10 cellular contexts compared by ENCODE assay signal in the genomic region with DNA sequence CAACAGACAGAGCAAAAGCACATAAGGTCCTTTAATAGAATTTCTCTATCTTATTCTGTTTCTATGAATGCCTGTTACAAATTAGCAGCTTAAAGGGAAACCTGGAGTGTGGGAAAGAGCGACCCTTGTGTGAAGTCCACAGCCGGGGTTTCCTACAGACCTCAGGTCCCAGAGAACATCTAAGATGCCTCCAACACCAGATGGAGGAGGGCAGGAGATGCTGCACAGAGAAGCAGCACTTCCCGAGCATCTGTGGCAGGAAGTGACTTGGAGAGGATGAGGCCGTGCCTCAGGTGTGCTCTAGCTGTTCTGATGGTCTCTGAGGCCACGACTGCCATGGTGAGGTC. TPM values are rescaled to one million over a fixed set of nuclear protein-coding genes. Genes with fewer than 3 reads are reported as not detected.
DNase-seq lines count a peak whose midpoint lies in the region; ATAC-seq and TF ChIP-seq lines count a peak whose summit lies in the region.
"Had no signal": no experiment of that assay in that cellular context is flagged by ENCODE, and none has a peak within 500 bp of the region (broad histone marks: within the 10 kb centered on the region; RNA-seq: fewer than 3 reads in every experiment).

No MANE protein-coding gene starts in this region.

- peak overlapping the region; percentile 71 for H3K4me2 ChIP-seq in GM23248 (ENCODE audit: unreplicated experiment)

- CTCF ChIA-PET in WTC11 (lab: Charles Lee) = interaction anchor here (1.3 to 1.7 kb wide), 9 partner anchors 8 to 53 kb away, joined by 3 to 9 read pairs (median 7); a partner anchor contains a TSS

- H3K9me3 Mint-ChIP-seq in WTC11 (peaks cover 4% of the 10 kb centered on the region), glutamatergic neuron (ENCODE audit: unreplicated experiment) (peaks cover 15% of the 10 kb centered on the region)

- H3K27me3 Mint-ChIP-seq in WTC11 (ENCODE audit: low read depth) (peaks cover 2% of the 10 kb centered on the region; the same call in 1 of the 2 replicates), glutamatergic neuron (ENCODE audit: unreplicated experiment) (peaks cover 14% of the 10 kb centered on the region)

- H3K27ac Mint-ChIP-seq in WTC11 (no peak overlapping the region), glutamatergic neuron (ENCODE audit: unreplicated experiment) (peak overlapping the region; percentile 12)

- WGBS in GM23248 (ENCODE audit: low coverage in 1 of 2, low lambda C conversion rate in 2 of 2, missing lambda C conversion rate in 2 of 2), 2 experiments = 64 to 69% methylated on average over 5 of the region's 5 CpGs
- WGBS in spleen, 5 donors = 22 to 35% (median 33%) methylated on average over 5 of the region's 5 CpGs

- intact Hi-C loops in spleen (cut with DNase I; ENCODE audit: low total_unique reads) = no loop called here

- H4K20me1 ChIP-seq in GM23248 (ENCODE audit: insufficient read depth) = no peaks in the 10 kb centered on the region

- H3K27me3 ChIP-seq in GM23248 (replicated peaks; ENCODE audit: insufficient read depth) (no peaks in the 10 kb centered on the region), spleen (replicated peaks in 1 of 7) (no peaks in the 10 kb centered on the region)

- H3K36me3 ChIP-seq in GM23248 (ENCODE audit: low read depth) = no peaks in the 10 kb centered on the region
- peaks cover 0 to 19% (median 0%) of the 10 kb centered on the region in 6 donors for H3K36me3 ChIP-seq in spleen

- H3K9me2 ChIP-seq in GM23248 (ENCODE audit: insufficient read depth) = no peaks in the 10 kb centered on the region

- H3K4me1 ChIP-seq in GM23248 (ENCODE audit: insufficient read depth) (peaks cover 26% of the 10 kb centered on the region), spleen (peaks cover 83 to 100% (median 100%) of the 10 kb centered on the region in 6 donors)

- H2AFZ ChIP-seq in GM23248 = peak overlapping the region; percentile 66

- H3K36me3 Mint-ChIP-seq in WTC11 = peaks cover 2% of the 10 kb centered on the region
- H3K36me3 Mint-ChIP-seq in glutamatergic neuron (ENCODE audit: unreplicated experiment) = peaks cover 3% of the 10 kb centered on the region

- no peak for ATAC-seq in WTC11
- no peak for ATAC-seq in HG02571 (IDR thresholded peaks at IDR 0.05; ENCODE audit: unreplicated experiment)
- ATAC-seq in HG03378 (IDR thresholded peaks at IDR 0.05; ENCODE audit: unreplicated experiment) = no peak

- H3K4me3 Mint-ChIP-seq in WTC11 (no peak overlapping the region), glutamatergic neuron (ENCODE audit: unreplicated experiment) (no peak overlapping the region)

- in situ Hi-C loops in GM23248 (cut with MboI) = no loop called here

- H3K9me3 ChIP-seq in GM23248 (ENCODE audit: low read depth) = no peaks in the 10 kb centered on the region
- H3K9me3 ChIP-seq in spleen = no peaks in the 10 kb centered on the region

- peak overlapping the region; percentile 62 for H3K9ac ChIP-seq in GM23248

- TF ChIP-seq CTCF in WTC11 (IDR thresholded peaks at IDR 0.05) (no peak), glutamatergic neuron (IDR thresholded peaks at IDR 0.05; ENCODE audit: partially characterized antibody, unreplicated experiment) (no peak), spleen (IDR thresholded peaks at IDR 0.05 in 8 of 11, conservative IDR thresholded peaks at IDR 0.05 in 3 of 11) (no peak)

- no peak for TF ChIP-seq POLR2A in spleen (IDR thresholded peaks at IDR 0.05)

- POLR2A ChIA-PET in WTC11 (lab: Charles Lee) = interaction anchor here (0.7 to 1.5 kb wide), 2 partner anchors 10 to 32 kb away, joined by 3 read pairs; no protein-coding TSS in a partner anchor

- no peak overlapping the region for H3K27ac ChIP-seq in GM23248
- peak overlapping the region; percentile 85 to 99 (median 92) for H3K27ac ChIP-seq in spleen

- H3K4me3 ChIP-seq in GM23248 (peak overlapping the region; percentile 50), spleen (peak overlapping the region in 4 of 8 donors; percentile 2 to 58 (median 16))

- H3K4me1 Mint-ChIP-seq in WTC11 (peaks cover 33% of the 10 kb centered on the region), glutamatergic neuron (ENCODE audit: low read depth, unreplicated experiment) (peaks cover 15% of the 10 kb centered on the region)

- H3F3A ChIP-seq in GM23248 (ENCODE audit: insufficient read depth) = peaks cover 10% of the 10 kb centered on the region

- no peaks in the 10 kb centered on the region for H3K79me2 ChIP-seq in GM23248 (ENCODE audit: insufficient read depth)

- DNase-seq in GM23248 = no peak
- no peak for DNase-seq in WTC11 (ENCODE audit: low spot score)
- DNase-seq in glutamatergic neuron = no peak
- DNase-seq in spleen = no peak
- no peak for DNase-seq in HuH-7 (ENCODE audit: low spot score)
- DNase-seq: cerebellar nuclear complex; NCI-H226; stimulated activated CD4-positive, alpha-beta T cell treated with anti-CD3 and anti-CD28 coated beads, Interleukin-4, amount 100 ng/mL, for 4 hours had no signal

TF ChIP-seq in WTC11, 78 proteins besides CTCF, POLR2A, EP300 and RAD21:
- TF ChIP-seq TEAD1 (CRISPR knock-in tag; IDR thresholded peaks at IDR 0.05) (no peak), SMAD3 (CRISPR knock-in tag; IDR thresholded peaks at IDR 0.05; ENCODE audit: borderline replicate concordance) (no peak), NR1H2 (CRISPR knock-in tag; IDR thresholded peaks at IDR 0.05) (no peak), GTF2I (CRISPR knock-in tag; conservative IDR thresholded peaks at IDR 0.05) (no peak)
- TF ChIP-seq, protein P1, sequence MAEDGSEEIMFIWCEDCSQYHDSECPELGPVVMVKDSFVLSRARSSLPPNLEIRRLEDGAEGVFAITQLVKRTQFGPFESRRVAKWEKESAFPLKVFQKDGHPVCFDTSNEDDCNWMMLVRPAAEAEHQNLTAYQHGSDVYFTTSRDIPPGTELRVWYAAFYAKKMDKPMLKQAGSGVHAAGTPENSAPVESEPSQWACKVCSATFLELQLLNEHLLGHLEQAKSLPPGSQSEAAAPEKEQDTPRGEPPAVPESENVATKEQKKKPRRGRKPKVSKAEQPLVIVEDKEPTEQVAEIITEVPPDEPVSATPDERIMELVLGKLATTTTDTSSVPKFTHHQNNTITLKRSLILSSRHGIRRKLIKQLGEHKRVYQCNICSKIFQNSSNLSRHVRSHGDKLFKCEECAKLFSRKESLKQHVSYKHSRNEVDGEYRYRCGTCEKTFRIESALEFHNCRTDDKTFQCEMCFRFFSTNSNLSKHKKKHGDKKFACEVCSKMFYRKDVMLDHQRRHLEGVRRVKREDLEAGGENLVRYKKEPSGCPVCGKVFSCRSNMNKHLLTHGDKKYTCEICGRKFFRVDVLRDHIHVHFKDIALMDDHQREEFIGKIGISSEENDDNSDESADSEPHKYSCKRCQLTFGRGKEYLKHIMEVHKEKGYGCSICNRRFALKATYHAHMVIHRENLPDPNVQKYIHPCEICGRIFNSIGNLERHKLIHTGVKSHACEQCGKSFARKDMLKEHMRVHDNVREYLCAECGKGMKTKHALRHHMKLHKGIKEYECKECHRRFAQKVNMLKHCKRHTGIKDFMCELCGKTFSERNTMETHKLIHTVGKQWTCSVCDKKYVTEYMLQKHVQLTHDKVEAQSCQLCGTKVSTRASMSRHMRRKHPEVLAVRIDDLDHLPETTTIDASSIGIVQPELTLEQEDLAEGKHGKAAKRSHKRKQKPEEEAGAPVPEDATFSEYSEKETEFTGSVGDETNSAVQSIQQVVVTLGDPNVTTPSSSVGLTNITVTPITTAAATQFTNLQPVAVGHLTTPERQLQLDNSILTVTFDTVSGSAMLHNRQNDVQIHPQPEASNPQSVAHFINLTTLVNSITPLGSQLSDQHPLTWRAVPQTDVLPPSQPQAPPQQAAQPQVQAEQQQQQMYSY (CRISPR knock-in tag; IDR thresholded peaks at IDR 0.05) = peak; percentile 80
- TF ChIP-seq, protein P2, sequence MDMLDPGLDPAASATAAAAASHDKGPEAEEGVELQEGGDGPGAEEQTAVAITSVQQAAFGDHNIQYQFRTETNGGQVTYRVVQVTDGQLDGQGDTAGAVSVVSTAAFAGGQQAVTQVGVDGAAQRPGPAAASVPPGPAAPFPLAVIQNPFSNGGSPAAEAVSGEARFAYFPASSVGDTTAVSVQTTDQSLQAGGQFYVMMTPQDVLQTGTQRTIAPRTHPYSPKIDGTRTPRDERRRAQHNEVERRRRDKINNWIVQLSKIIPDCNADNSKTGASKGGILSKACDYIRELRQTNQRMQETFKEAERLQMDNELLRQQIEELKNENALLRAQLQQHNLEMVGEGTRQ (CRISPR knock-in tag; IDR thresholded peaks at IDR 0.05) = no peak

RNA-seq across cellular contexts. Expression of a gene that starts 26.8 kb away (rescaled TPM):
- total RNA-seq in GM23248 (2014; rRNA removed; shearing (Covaris generic)) = 6.2 and 10.4 TPM in 2 replicates
- polyA plus RNA-seq in GM23248 (2016; fragmentation: Nextera tagmentation; extraction: Ambion mirVana) (21.7 and 22.2 TPM in 2 replicates), spleen (100 to 1,000 TPM in 1 of 3 donors, 10 to 100 TPM in 2; 57.9 to 113 (median 59.7) TPM)
- total RNA-seq in WTC11 (2021) (8.8 to 9.8 TPM (median 9.4 TPM) in 3 replicates), glutamatergic neuron (ENCODE audit: unreplicated experiment) (2.8 TPM), spleen (100 to 1,000 TPM; 146 to 307 (median 165) TPM)

Comparison
In these comparisons a context has a peak if more than half of its experiments do, and no peak if none do; other contexts are left out.
1. RNA of a gene that starts 26.8 kb away (total RNA-seq): 146 to 307 TPM in spleen; 8.8 to 9.8 TPM in WTC11, 6.2 to 10.4 TPM in GM23248 and 2.8 TPM in glutamatergic neuron (single experiment); every median in the first group is over 10 times any median in the second.